9 cellular contexts compared by ENCODE assay signal in the genomic region with DNA sequence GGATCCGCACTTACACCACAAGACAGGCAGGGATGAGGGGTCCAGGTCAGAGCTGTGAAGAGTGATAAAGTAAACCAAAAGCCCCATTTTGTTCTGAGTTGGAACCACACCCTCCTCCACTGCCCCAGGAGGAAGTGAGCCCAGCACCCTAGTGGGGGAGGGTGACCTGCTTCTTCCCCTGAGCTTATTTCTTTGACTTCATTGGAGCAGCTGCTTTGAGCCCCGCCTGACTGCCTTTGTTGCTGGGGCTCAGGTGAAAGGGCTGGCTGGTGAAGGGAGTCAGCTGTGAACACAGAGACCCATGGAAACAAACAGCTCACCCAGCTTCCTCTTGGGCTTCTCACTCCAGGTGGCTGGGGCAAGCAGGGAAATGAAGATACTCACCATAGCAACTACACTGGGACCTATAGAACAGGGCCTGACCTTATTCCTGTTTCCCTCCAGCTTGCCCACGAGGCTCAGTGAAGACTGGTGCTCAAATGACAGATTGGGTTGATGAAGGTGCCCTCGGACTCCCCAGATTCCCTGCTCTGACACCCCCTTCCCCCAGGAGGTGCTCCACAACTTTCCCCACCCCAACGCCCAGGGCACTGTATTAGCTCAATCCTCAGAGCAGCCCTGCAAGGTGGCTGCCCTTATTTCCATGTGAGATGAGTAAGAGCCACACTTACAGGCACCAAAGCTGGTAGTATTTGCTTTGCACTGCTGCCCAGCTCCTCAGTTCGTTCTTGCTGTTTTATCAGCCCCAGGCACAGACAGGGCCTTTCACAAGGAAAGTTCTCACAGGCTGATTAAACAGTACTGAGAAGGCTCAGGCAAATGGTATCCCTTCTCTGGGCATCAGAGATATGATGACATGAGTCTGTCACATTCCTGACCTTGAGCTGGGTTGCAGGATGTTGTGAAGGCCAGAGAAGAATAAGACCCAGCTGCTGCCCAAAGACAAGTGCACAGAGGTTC. TPM values are rescaled to one million over a fixed set of nuclear protein-coding genes. Genes with fewer than 3 reads are reported as not detected.
A peak's percentile ranks its signal among the peaks of the same experiment; 100 is the strongest.
DNase-seq lines count a peak whose midpoint lies in the region; ATAC-seq and TF ChIP-seq lines count a peak whose summit lies in the region.
"Had no signal": no experiment of that assay in that cellular context is flagged by ENCODE, and none has a peak within 500 bp of the region (broad histone marks: within the 10 kb centered on the region; RNA-seq: fewer than 3 reads in every experiment).

No MANE protein-coding gene starts in this region.

- no peaks in the 10 kb centered on the region for H3K9me3 Mint-ChIP-seq in neural crest cell

- H3K36me3 Mint-ChIP-seq in neural crest cell (ENCODE audit: low read depth): peaks cover 21% of the 10 kb centered on the region

- TF ChIP-seq CTCF in GM10248 (IDR thresholded peaks at IDR 0.05; ENCODE audit: control extremely low read depth, extremely low read depth, low read depth, missing control alignments) (no peak), neural crest cell (conservative IDR thresholded peaks at IDR 0.05) (no peak)

- CTCF ChIA-PET in GM10248 (lab: Yijun Ruan, JAX): interaction anchor here (1.0 to 5.1 kb wide), 13 partner anchors 8 to 341 kb away, joined by 3 to 49 read pairs (median 6); a partner anchor contains a TSS

- H3K27ac Mint-ChIP-seq in neural crest cell (ENCODE audit: unreplicated experiment): no peak overlapping the region

- ATAC-seq in GM21737 (IDR thresholded peaks at IDR 0.05; ENCODE audit: unreplicated experiment): peak; percentile 42
- peak; percentile 33 to 38 for ATAC-seq in activated CD4-positive, CD25-positive, alpha-beta regulatory T cell treated with anti-CD3 and anti-CD28 coated beads, Interleukin-2, amount 50 U/mL, for 24 hours
- ATAC-seq: Panc1 had no signal

- DNase-seq in GM10248 (ENCODE audit: extremely low spot score) (peak; percentile 88), MV-4-11 (lab: John Stamatoyannopoulos, UW) (peak; percentile 83), neural crest cell (ENCODE audit: low read depth, low spot score) (no peak), HK-2 (ENCODE audit: unreplicated experiment) (no peak), NCI-H1930 (lab: John Stamatoyannopoulos, UW) (no peak)
- peak; percentile 72 for DNase-seq in effector CD4-positive, alpha-beta T cell

- peaks cover 43% of the 10 kb centered on the region for H3K4me1 Mint-ChIP-seq in neural crest cell

- H3K4me3 Mint-ChIP-seq in neural crest cell: peak overlapping the region; percentile 94

- H3K27me3 Mint-ChIP-seq in neural crest cell (ENCODE audit: low read depth): no peaks in the 10 kb centered on the region

- POLR2A ChIA-PET in GM10248 (lab: Yijun Ruan, JAX): interaction anchor here (0.5 to 3.8 kb wide), 14 partner anchors 7 to 680 kb away, joined by 3 to 21 read pairs (median 4); a partner anchor contains a TSS

RNA-seq across cellular contexts. Expression of a gene that starts 2.4 kb away (rescaled TPM):
- 66.4 and 71.4 TPM in 2 replicates for total RNA-seq in neural crest cell

RNA-seq across cellular contexts. Expression of a gene that starts 28.6 kb away (rescaled TPM):
- total RNA-seq in neural crest cell: 4.0 TPM in 2 replicates

RNA-seq across cellular contexts. Expression of a gene that starts 29.5 kb away (rescaled TPM):
- total RNA-seq in neural crest cell: 0.32 and 0.35 TPM in 2 replicates

Comparison
In these comparisons a context has a peak if more than half of its experiments do, and no peak if none do; other contexts are left out.
1. DNase-seq: peak in GM10248 (single experiment), MV-4-11 (single experiment) and effector CD4-positive, alpha-beta T cell (single experiment); none in neural crest cell (single experiment), HK-2 (single experiment) and NCI-H1930 (0 of 2).